ENCODE assay signal across 1 cellular context in the genomic region with DNA sequence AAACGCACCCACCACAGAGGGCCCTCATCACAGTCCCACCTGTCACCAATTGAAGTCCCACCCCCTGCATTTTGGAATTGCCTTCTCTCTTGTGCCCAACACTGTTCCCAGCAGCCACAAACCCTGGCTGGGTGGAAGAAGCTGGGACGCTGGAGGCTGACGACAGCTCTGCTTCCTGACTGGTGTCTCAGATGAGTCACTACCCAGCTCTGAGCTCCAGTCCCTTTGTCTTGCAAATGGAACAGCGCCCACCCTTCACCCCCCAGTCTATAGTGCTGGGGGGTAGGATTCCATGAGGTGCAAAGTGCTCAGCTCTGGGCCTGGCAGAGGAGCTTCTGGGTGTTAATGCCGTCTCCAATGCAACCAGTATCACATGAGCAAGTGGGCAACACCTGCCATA.
TF ChIP-seq lines count a peak whose summit lies in the region.

No MANE protein-coding gene starts in this region.

TF ChIP-seq in HEK293T, 16 proteins besides CTCF, POLR2A, EP300 and RAD21 (continued from another document):
- no peak for TF ChIP-seq NFRKB (IDR thresholded peaks at IDR 0.05)
- TF ChIP-seq SP1 (IDR thresholded peaks at IDR 0.05) = no peak
- no peak for TF ChIP-seq HDGF (IDR thresholded peaks at IDR 0.05; ENCODE audit: borderline replicate concordance)
- TF ChIP-seq BHLHE40 (IDR thresholded peaks at IDR 0.05; ENCODE audit: borderline replicate concordance) = no peak
